Comparison of ENCODE assay signal across 25 cellular contexts in genomic region chr11:50247309-50247874, GRCh38.
"Had no signal": no experiment of that assay in that cellular context is flagged by ENCODE, and none has a peak within 500 bp of the region (broad histone marks: within the 10 kb centered on the region; RNA-seq: fewer than 3 reads in every experiment).

No MANE protein-coding gene starts in this region.

- H3K9me3 ChIP-seq: colonic mucosa, esophagus muscularis mucosa, gastrocnemius medialis, heart left ventricle had no signal

- H3K36me3 ChIP-seq: colonic mucosa, esophagus muscularis mucosa, esophagus squamous epithelium, gastrocnemius medialis, gastroesophageal sphincter, heart left ventricle, heart right ventricle had no signal

- H3K4me1 Mint-ChIP-seq: endodermal cell had no signal

- H3K27me3 Mint-ChIP-seq: dendritic cell treated with granulocyte-macrophage colony-stimulating factor and Interleukin-4, amounts not matched to agents 40 ng/mL and 50 ng/mL, for 4 days; effector memory CD8-positive, alpha-beta T cell had no signal

- H3K27ac Mint-ChIP-seq: dendritic cell treated with granulocyte-macrophage colony-stimulating factor and Interleukin-4, amounts not matched to agents 40 ng/mL and 50 ng/mL, for 4 days; effector memory CD8-positive, alpha-beta T cell; endodermal cell had no signal

- H3K4me3 ChIP-seq: colonic mucosa, coronary artery, dorsolateral prefrontal cortex, esophagus muscularis mucosa, esophagus squamous epithelium, gastrocnemius medialis, gastroesophageal sphincter, heart left ventricle, heart right ventricle had no signal

- ATAC-seq: effector memory CD8-positive, alpha-beta T cell; esophagus mucosa; foreskin keratinocyte; gastrocnemius medialis; gastroesophageal sphincter; heart left ventricle; heart right ventricle had no signal

- H3K4me1 ChIP-seq: colonic mucosa, esophagus muscularis mucosa, esophagus squamous epithelium, foreskin keratinocyte, gastrocnemius medialis, gastroesophageal sphincter, heart left ventricle, heart right ventricle had no signal

- H3K27me3 ChIP-seq: colonic mucosa, dorsolateral prefrontal cortex, esophagus muscularis mucosa, esophagus squamous epithelium, foreskin keratinocyte, gastrocnemius medialis, gastroesophageal sphincter, heart left ventricle, heart right ventricle had no signal

- DNase-seq: colonic mucosa; cortex of kidney; dermis blood vessel endothelial cell; dorsolateral prefrontal cortex; effector CD4-positive, alpha-beta T cell; effector CD8-positive, alpha-beta T cell; effector memory CD4-positive, alpha-beta T cell; effector memory CD8-positive, alpha-beta T cell; endodermal cell; erythroblast; esophagus squamous epithelium; foreskin fibroblast; foreskin keratinocyte; foreskin melanocyte; gastrocnemius medialis; glutamatergic neuron; head of caudate nucleus; heart left ventricle; heart right ventricle had no signal

- H3K9me3 Mint-ChIP-seq: effector memory CD8-positive, alpha-beta T cell had no signal

- H3K27ac ChIP-seq: colonic mucosa, coronary artery, dorsolateral prefrontal cortex, epithelial cell of prostate, esophagus muscularis mucosa, esophagus squamous epithelium, foreskin keratinocyte, gastrocnemius medialis, gastroesophageal sphincter, heart left ventricle, heart right ventricle had no signal

- H3K4me3 Mint-ChIP-seq: dendritic cell treated with granulocyte-macrophage colony-stimulating factor and Interleukin-4, amounts not matched to agents 40 ng/mL and 50 ng/mL, for 4 days; effector memory CD8-positive, alpha-beta T cell; endodermal cell had no signal
